8 cellular contexts compared by ENCODE assay signal in genomic region chr5:109590799-109591198, GRCh38.
"Had no signal": no experiment of that assay in that cellular context is flagged by ENCODE, and none has a peak within 500 bp of the region (broad histone marks: within the 10 kb centered on the region; RNA-seq: fewer than 3 reads in every experiment).

No MANE protein-coding gene starts in this region.

- H3K4me3 ChIP-seq: GM23248, K562 had no signal

- H3K4me1 Mint-ChIP-seq: H9, IgD-negative memory B cell had no signal

- H3K9me3 Mint-ChIP-seq: H9, IgD-negative memory B cell had no signal

- H3K9ac ChIP-seq: GM23248 had no signal

- H3K27ac Mint-ChIP-seq: H9, IgD-negative memory B cell had no signal

- H3K27ac ChIP-seq: GM23248, HL-60 had no signal

- H3K36me3 Mint-ChIP-seq: IgD-negative memory B cell had no signal

- ATAC-seq: HepG2, K562 had no signal

- DNase-seq: GM23248, H9, HCEC 1CT, KG1 had no signal

- H2AFZ ChIP-seq: GM23248 had no signal

- H3K4me3 Mint-ChIP-seq: H9, IgD-negative memory B cell had no signal
